Comparison of ENCODE assay signal across 8 cellular contexts in genomic region chr11:69166186-69167115, GRCh38. TPM values are rescaled to one million over a fixed set of nuclear protein-coding genes. Genes with fewer than 3 reads are reported as not detected.
DNase-seq lines count a peak whose midpoint lies in the region; ATAC-seq and TF ChIP-seq lines count a peak whose summit lies in the region.

No MANE protein-coding gene starts in this region.

- TF ChIP-seq EP300 in upper lobe of left lung (IDR thresholded peaks at IDR 0.05), result no peak

- no peaks in the 10 kb centered on the region for H3K36me3 ChIP-seq in mammary epithelial cell (ENCODE audit: insufficient read depth, low read length)
- no peaks in the 10 kb centered on the region for H3K36me3 ChIP-seq in mesodermal cell (ENCODE audit: control insufficient read depth, insufficient read depth, low read length)
- H3K36me3 ChIP-seq in upper lobe of left lung, result no peaks in the 10 kb centered on the region

- H3K9me3 Mint-ChIP-seq in mesothelial cell of epicardium, result peaks cover 17% of the 10 kb centered on the region

- ATAC-seq in HG03469 (IDR thresholded peaks at IDR 0.05; ENCODE audit: unreplicated experiment) (peak; percentile 82), SK-N-SH treated with all-trans-retinoic acid at 6 μM for 48 hours (peak; percentile 99), upper lobe of left lung (ENCODE audit: low FRiP score in 2 of 2) (peak; percentile 54 to 70)

- H3K9me3 ChIP-seq in mammary epithelial cell (replicated peaks; ENCODE audit: insufficient read depth, low read length) (no peaks in the 10 kb centered on the region), mesodermal cell (ENCODE audit: control insufficient read depth, low read length) (peaks cover 27% of the 10 kb centered on the region), upper lobe of left lung (no peaks in the 10 kb centered on the region)

- no peak overlapping the region for H3K27ac Mint-ChIP-seq in mesothelial cell of epicardium

- H4K20me1 ChIP-seq in mammary epithelial cell (ENCODE audit: insufficient read depth, low read length), result no peaks in the 10 kb centered on the region

- no peak overlapping the region for H3K9ac ChIP-seq in mammary epithelial cell (ENCODE audit: insufficient read depth, low read length)

- H3K27ac ChIP-seq in mammary epithelial cell (ENCODE audit: insufficient read depth, low read depth, low read length) (no peak overlapping the region), mesodermal cell (ENCODE audit: low read depth, low read length, severe bottlenecking) (peak overlapping the region; percentile 29), upper lobe of left lung (no peak overlapping the region)

- intact Hi-C loops in mammary epithelial cell (cut with micrococcal nuclease), result no loop called here

- BruUV-seq in mammary epithelial cell (replicated peaks; lab: Mats Ljungman, UMichigan), result no TSS peak

- no peaks in the 10 kb centered on the region for H3K4me1 Mint-ChIP-seq in mesothelial cell of epicardium

- no peaks in the 10 kb centered on the region for H3K79me2 ChIP-seq in mammary epithelial cell (ENCODE audit: insufficient read depth, low read length)

- no peak overlapping the region for H2AFZ ChIP-seq in mammary epithelial cell (ENCODE audit: low read depth, low read length)

- CTCF ChIA-PET in mammary epithelial cell (lab: Charles Lee; ENCODE audit: low non-redundant PET), result no interaction called here

- H3K4me2 ChIP-seq in mammary epithelial cell (ENCODE audit: insufficient read depth, low read depth, low read length), result peak overlapping the region; percentile 37

- WGBS in mammary epithelial cell (ENCODE audit: low coverage, missing lambda C conversion rate), result 58% methylated on average over 15 of the region's 21 CpGs
- 30 to 39% methylated on average over 13 to 14 of the region's 21 CpGs for WGBS in mesodermal cell (ENCODE audit: insufficient coverage in 2 of 2), 2 experiments
- WGBS in upper lobe of left lung, 2 donors, result 49 to 59% methylated on average over 14 to 21 of the region's 21 CpGs

- DNase-seq in EH (ENCODE audit: low read depth) (peak; percentile 92), GM20000 (ENCODE audit: low spot score) (peak; percentile 89), mammary epithelial cell (peak; percentile 83), upper lobe of left lung (peak; percentile 39 to 49), mesothelial cell of epicardium (ENCODE audit: low spot score in 2 of 2, unreplicated experiment in 2 of 2) (no peak)

- no peak overlapping the region for H3K4me3 Mint-ChIP-seq in mesothelial cell of epicardium

- in situ Hi-C loops in mammary epithelial cell (cut with MboI; ENCODE audit: low sequenced_read_pairs in 2 of 2), result no loop called here

- no peak for TF ChIP-seq POLR2A in upper lobe of left lung (IDR thresholded peaks at IDR 0.05)

- peaks cover 2% of the 10 kb centered on the region for H3K36me3 Mint-ChIP-seq in mesothelial cell of epicardium

- H3K4me3 ChIP-seq in mammary epithelial cell (replicated peaks in 1 of 3; ENCODE audit: insufficient read depth in 1 of 3, low read depth in 2 of 3, low read length in 3 of 3), result no peak overlapping the region
- no peak overlapping the region for H3K4me3 ChIP-seq in mesodermal cell (ENCODE audit: extremely low read depth, insufficient read depth, low read length, poor library complexity, severe bottlenecking)
- no peak overlapping the region for H3K4me3 ChIP-seq in upper lobe of left lung

- H3K4me1 ChIP-seq in mammary epithelial cell (ENCODE audit: insufficient read depth, low read length), result peaks cover 24% of the 10 kb centered on the region
- H3K4me1 ChIP-seq in mesodermal cell (ENCODE audit: control insufficient read depth, insufficient read depth, low read length, poor library complexity, severe bottlenecking), result peaks cover 17% of the 10 kb centered on the region
- H3K4me1 ChIP-seq in upper lobe of left lung, result peaks cover 3 to 14% (median 8%) of the 10 kb centered on the region in 4 donors

- TF ChIP-seq CTCF in GM20000 (IDR thresholded peaks at IDR 0.05; ENCODE audit: extremely low read depth, missing control alignments) (no peak), mammary epithelial cell (conservative IDR thresholded peaks at IDR 0.05 in 1 of 2, IDR thresholded peaks at IDR 0.05 in 1 of 2; ENCODE audit: extremely low read depth in 1 of 2, insufficient read depth in 1 of 2, low read depth in 1 of 2, low read length in 2 of 2) (peak in 1 of 2 donors; percentile 13), upper lobe of left lung (IDR thresholded peaks at IDR 0.05) (no peak), mesothelial cell of epicardium (IDR thresholded peaks at IDR 0.05; ENCODE audit: unreplicated experiment) (no peak)

- peaks cover 20% of the 10 kb centered on the region for H3K27me3 Mint-ChIP-seq in mesothelial cell of epicardium (ENCODE audit: low read depth)

- H3K27me3 ChIP-seq in mammary epithelial cell (ENCODE audit: insufficient read depth, low read length) (no peaks in the 10 kb centered on the region), upper lobe of left lung (no peaks in the 10 kb centered on the region)

- dilution Hi-C loops in mammary epithelial cell (cut with HindIII; ENCODE audit: low sequenced_read_pairs), result no loop called here

TF ChIP-seq in SK-N-SH treated with all-trans-retinoic acid at 6 μM for 48 hours, 23 proteins besides CTCF, POLR2A, EP300 and RAD21:
- no peak for TF ChIP-seq CREB5 (CRISPR knock-in tag; IDR thresholded peaks at IDR 0.05; ENCODE audit: low read depth)
- TF ChIP-seq ARNTL (CRISPR knock-in tag; IDR thresholded peaks at IDR 0.05; ENCODE audit: borderline replicate concordance, low read depth), result no peak
- TF ChIP-seq ZNF8 (CRISPR knock-in tag; IDR thresholded peaks at IDR 0.05), result no peak
- no peak for TF ChIP-seq ZFP30 (CRISPR knock-in tag; IDR thresholded peaks at IDR 0.05)
- TF ChIP-seq, protein P1, sequence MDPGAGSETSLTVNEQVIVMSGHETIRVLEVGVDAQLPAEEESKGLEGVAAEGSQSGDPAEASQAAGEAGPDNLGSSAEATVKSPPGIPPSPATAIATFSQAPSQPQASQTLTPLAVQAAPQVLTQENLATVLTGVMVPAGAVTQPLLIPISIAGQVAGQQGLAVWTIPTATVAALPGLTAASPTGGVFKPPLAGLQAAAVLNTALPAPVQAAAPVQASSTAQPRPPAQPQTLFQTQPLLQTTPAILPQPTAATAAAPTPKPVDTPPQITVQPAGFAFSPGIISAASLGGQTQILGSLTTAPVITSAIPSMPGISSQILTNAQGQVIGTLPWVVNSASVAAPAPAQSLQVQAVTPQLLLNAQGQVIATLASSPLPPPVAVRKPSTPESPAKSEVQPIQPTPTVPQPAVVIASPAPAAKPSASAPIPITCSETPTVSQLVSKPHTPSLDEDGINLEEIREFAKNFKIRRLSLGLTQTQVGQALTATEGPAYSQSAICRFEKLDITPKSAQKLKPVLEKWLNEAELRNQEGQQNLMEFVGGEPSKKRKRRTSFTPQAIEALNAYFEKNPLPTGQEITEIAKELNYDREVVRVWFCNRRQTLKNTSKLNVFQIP (CRISPR knock-in tag; IDR thresholded peaks at IDR 0.05; ENCODE audit: borderline replicate concordance, low read depth), result no peak
- no peak for TF ChIP-seq ZNF70 (CRISPR knock-in tag; IDR thresholded peaks at IDR 0.05)
- TF ChIP-seq ISL1 (CRISPR knock-in tag; IDR thresholded peaks at IDR 0.05), result no peak
- TF ChIP-seq OSR1 (CRISPR knock-in tag; IDR thresholded peaks at IDR 0.05), result no peak
- no peak for TF ChIP-seq TOX (CRISPR knock-in tag; IDR thresholded peaks at IDR 0.05; ENCODE audit: borderline replicate concordance)
- no peak for TF ChIP-seq TCF4 (CRISPR knock-in tag; IDR thresholded peaks at IDR 0.05; ENCODE audit: borderline replicate concordance)
- no peak for TF ChIP-seq RARB (CRISPR knock-in tag; IDR thresholded peaks at IDR 0.05)
- no peak for TF ChIP-seq SNAI2 (CRISPR knock-in tag; IDR thresholded peaks at IDR 0.05)
- no peak for TF ChIP-seq ZNF565 (CRISPR knock-in tag; conservative IDR thresholded peaks at IDR 0.05; ENCODE audit: low read depth)
- TF ChIP-seq, protein P2, sequence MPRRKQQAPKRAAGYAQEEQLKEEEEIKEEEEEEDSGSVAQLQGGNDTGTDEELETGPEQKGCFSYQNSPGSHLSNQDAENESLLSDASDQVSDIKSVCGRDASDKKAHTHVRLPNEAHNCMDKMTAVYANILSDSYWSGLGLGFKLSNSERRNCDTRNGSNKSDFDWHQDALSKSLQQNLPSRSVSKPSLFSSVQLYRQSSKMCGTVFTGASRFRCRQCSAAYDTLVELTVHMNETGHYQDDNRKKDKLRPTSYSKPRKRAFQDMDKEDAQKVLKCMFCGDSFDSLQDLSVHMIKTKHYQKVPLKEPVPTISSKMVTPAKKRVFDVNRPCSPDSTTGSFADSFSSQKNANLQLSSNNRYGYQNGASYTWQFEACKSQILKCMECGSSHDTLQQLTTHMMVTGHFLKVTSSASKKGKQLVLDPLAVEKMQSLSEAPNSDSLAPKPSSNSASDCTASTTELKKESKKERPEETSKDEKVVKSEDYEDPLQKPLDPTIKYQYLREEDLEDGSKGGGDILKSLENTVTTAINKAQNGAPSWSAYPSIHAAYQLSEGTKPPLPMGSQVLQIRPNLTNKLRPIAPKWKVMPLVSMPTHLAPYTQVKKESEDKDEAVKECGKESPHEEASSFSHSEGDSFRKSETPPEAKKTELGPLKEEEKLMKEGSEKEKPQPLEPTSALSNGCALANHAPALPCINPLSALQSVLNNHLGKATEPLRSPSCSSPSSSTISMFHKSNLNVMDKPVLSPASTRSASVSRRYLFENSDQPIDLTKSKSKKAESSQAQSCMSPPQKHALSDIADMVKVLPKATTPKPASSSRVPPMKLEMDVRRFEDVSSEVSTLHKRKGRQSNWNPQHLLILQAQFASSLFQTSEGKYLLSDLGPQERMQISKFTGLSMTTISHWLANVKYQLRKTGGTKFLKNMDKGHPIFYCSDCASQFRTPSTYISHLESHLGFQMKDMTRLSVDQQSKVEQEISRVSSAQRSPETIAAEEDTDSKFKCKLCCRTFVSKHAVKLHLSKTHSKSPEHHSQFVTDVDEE (CRISPR knock-in tag; IDR thresholded peaks at IDR 0.05), result no peak

RNA-seq across cellular contexts. Expression of gene SMIM38, which starts 10.7 kb away (rescaled TPM):
- total RNA-seq in mammary epithelial cell (under 1 TPM in 1 of 2 donors, not detected in 1; 0.50 TPM), upper lobe of left lung (under 1 TPM in 4 of 6 donors, not detected in 2; 0.10 to 0.67 (median 0.55) TPM), mesothelial cell of epicardium (1.9 to 2.5 TPM (median 2.1 TPM) in 3 replicates)
- not detected for polyA plus RNA-seq in mammary epithelial cell
- not detected for polyA minus RNA-seq in mammary epithelial cell
- 0.29 TPM for polyA plus RNA-seq in mesodermal cell (2013, experiment 1 of 2)
- polyA plus RNA-seq in mesodermal cell (2013, experiment 2 of 2), result 0.20 TPM

Comparison
In these comparisons a context has a peak if more than half of its experiments do, and no peak if none do; other contexts are left out.
1. DNase-seq: peak in EH (single experiment), GM20000 (single experiment), mammary epithelial cell (single experiment) and upper lobe of left lung (2 of 2); none in mesothelial cell of epicardium (0 of 2).
2. Peak in every context shown above with its lines, with median percentiles within 50 percentile points of each other: ATAC-seq.